12 cellular contexts compared by ENCODE assay signal in genomic region chr15:75037685-75038084, GRCh38. TPM values are rescaled to one million over a fixed set of nuclear protein-coding genes. Genes with fewer than 3 reads are reported as not detected.
DNase-seq lines count a peak whose midpoint lies in the region; ATAC-seq and TF ChIP-seq lines count a peak whose summit lies in the region.
"Had no signal": no experiment of that assay in that cellular context is flagged by ENCODE, and none has a peak within 500 bp of the region (broad histone marks: within the 10 kb centered on the region; RNA-seq: fewer than 3 reads in every experiment).

No MANE protein-coding gene starts in this region.

- H3K4me3 Mint-ChIP-seq in CD4-positive, CD25-positive, alpha-beta regulatory T cell, result peak overlapping the region in 1 of 4 donors; percentile 35
- H3K4me3 Mint-ChIP-seq in activated T-helper 17 cell treated with anti-CD3 and anti-CD28 coated beads, Interleukin-2, amount 50 U/mL, for 72 hours, result no peak overlapping the region

- H3K36me3 ChIP-seq in CD4-positive, CD25-positive, alpha-beta regulatory T cell (ENCODE audit: control insufficient read depth, insufficient read depth, low read length), result no peaks in the 10 kb centered on the region
- H3K36me3 ChIP-seq in IMR-90 (ENCODE audit: control insufficient read depth, insufficient read depth, low read length) (no peaks in the 10 kb centered on the region), adrenal gland (replicated peaks in 1 of 2) (no peaks in the 10 kb centered on the region)
- H3K36me3 ChIP-seq: SJSA1 had no signal

- in situ Hi-C loops in IMR-90 (cut with MboI; ENCODE audit: low sequenced_read_pairs), result no loop called here

- H4K5ac ChIP-seq in IMR-90 (ENCODE audit: low read depth, low read length), result no peak overlapping the region

- no peaks in the 10 kb centered on the region for H3K9me3 Mint-ChIP-seq in CD4-positive, CD25-positive, alpha-beta regulatory T cell
- H3K9me3 Mint-ChIP-seq in activated T-helper 17 cell treated with anti-CD3 and anti-CD28 coated beads, Interleukin-2, amount 50 U/mL, for 72 hours, result no peaks in the 10 kb centered on the region

- TF ChIP-seq POLR2A in IMR-90 (IDR thresholded peaks at IDR 0.05; ENCODE audit: low read depth, low read length), result no peak
- no peak for TF ChIP-seq POLR2A in adrenal gland (IDR thresholded peaks at IDR 0.05)

- peak overlapping the region; percentile 35 for H2AK9ac ChIP-seq in IMR-90 (replicated peaks; ENCODE audit: low read depth, low read length, poor library complexity)

- peaks cover 7% of the 10 kb centered on the region in 2 experiments; a peak in 3 of 4 replicates for H3K79me1 ChIP-seq in IMR-90 (ENCODE audit: low read depth in 1 of 2, low read length in 2 of 2)

- H2AFZ ChIP-seq in IMR-90 (replicated peaks; ENCODE audit: low read length, poor library complexity), result no peak overlapping the region

- H3K56ac ChIP-seq in IMR-90 (ENCODE audit: extremely low read depth, insufficient read depth, low read length), result no peak overlapping the region

- H3K27me3 Mint-ChIP-seq in CD4-positive, CD25-positive, alpha-beta regulatory T cell, result peaks cover 4% of the 10 kb centered on the region
- no peaks in the 10 kb centered on the region for H3K27me3 Mint-ChIP-seq in activated T-helper 17 cell treated with anti-CD3 and anti-CD28 coated beads, Interleukin-2, amount 50 U/mL, for 72 hours

- no peaks in the 10 kb centered on the region for H4K20me1 ChIP-seq in IMR-90 (ENCODE audit: insufficient read depth, low read length)

- CTCF ChIA-PET in IMR-90 (lab: Yijun Ruan, JAX), result interaction anchor here (2.0 kb wide), 1 partner anchor 164 kb away, joined by 5 read pairs; the partner anchor contains the start of gene C15orf39

- intact Hi-C loops in IMR-90 (cut with micrococcal nuclease), result no loop called here
- intact Hi-C loops in adrenal gland (cut with DNase I), result no loop called here

- no peaks in the 10 kb centered on the region for H3K9me3 ChIP-seq in CD4-positive, CD25-positive, alpha-beta regulatory T cell (ENCODE audit: control insufficient read depth in 2 of 2, low read length in 2 of 2)
- H3K9me3 ChIP-seq in IMR-90 (ENCODE audit: control insufficient read depth, insufficient read depth, low read length) (no peaks in the 10 kb centered on the region), adrenal gland (replicated peaks in 1 of 3) (no peaks in the 10 kb centered on the region)
- H3K9me3 ChIP-seq: SJSA1 had no signal

- no peak overlapping the region for H2BK15ac ChIP-seq in IMR-90 (ENCODE audit: low read depth, low read length)

- H2AK5ac ChIP-seq in IMR-90 (ENCODE audit: low read depth, low read length), result no peak overlapping the region

- no peak for DNase-seq in CD4-positive, CD25-positive, alpha-beta regulatory T cell
- DNase-seq in IMR-90 (no peak), iris pigment epithelial cell (ENCODE audit: low read depth) (peak; percentile 54), adrenal gland (no peak), NCI-H2081 (lab: John Stamatoyannopoulos, UW) (no peak), NCI-H187 treated with DMSO at 0.1 percent for 48 hours (lab: John Stamatoyannopoulos, UW) (no peak)
- DNase-seq: amniotic stem cell, NCI-H1048 had no signal

- H3K36me3 Mint-ChIP-seq in CD4-positive, CD25-positive, alpha-beta regulatory T cell, result peaks cover 25% of the 10 kb centered on the region
- peaks cover 35% of the 10 kb centered on the region for H3K36me3 Mint-ChIP-seq in activated T-helper 17 cell treated with anti-CD3 and anti-CD28 coated beads, Interleukin-2, amount 50 U/mL, for 72 hours (ENCODE audit: low read depth)

- H4K8ac ChIP-seq in IMR-90 (ENCODE audit: low read depth in 2 of 2, low read length in 2 of 2), result no peak overlapping the region

- H3K4me1 Mint-ChIP-seq in CD4-positive, CD25-positive, alpha-beta regulatory T cell, result peaks cover 10 to 17% (median 15%) of the 10 kb centered on the region in 4 donors
- H3K4me1 Mint-ChIP-seq in activated T-helper 17 cell treated with anti-CD3 and anti-CD28 coated beads, Interleukin-2, amount 50 U/mL, for 72 hours, result peaks cover 19% of the 10 kb centered on the region

- H3K27ac ChIP-seq in CD4-positive, CD25-positive, alpha-beta regulatory T cell (ENCODE audit: insufficient read depth, low read length, poor library complexity, severe bottlenecking), result no peak overlapping the region
- H3K27ac ChIP-seq in IMR-90 (ENCODE audit: insufficient read depth, low read length), result no peak overlapping the region
- H3K27ac ChIP-seq in adrenal gland, result no peak overlapping the region
- H3K27ac ChIP-seq: coronary artery, SJSA1 had no signal

- no peak overlapping the region for H2BK120ac ChIP-seq in IMR-90 (ENCODE audit: low read depth, low read length)

- H2BK5ac ChIP-seq in IMR-90 (ENCODE audit: low read depth, low read length, poor library complexity, severe bottlenecking), result no peak overlapping the region

- no peak overlapping the region for H3K4ac ChIP-seq in IMR-90 (ENCODE audit: low read depth, low read length)

- no peak overlapping the region for H3K23ac ChIP-seq in IMR-90 (ENCODE audit: low read depth, low read length)

- no peak overlapping the region for H3K4me3 ChIP-seq in CD4-positive, CD25-positive, alpha-beta regulatory T cell (ENCODE audit: low read depth, low read length)
- H3K4me3 ChIP-seq in IMR-90 (ENCODE audit: insufficient read depth, low read depth, low read length) (no peak overlapping the region), adrenal gland (no peak overlapping the region)
- H3K4me3 ChIP-seq: coronary artery, SJSA1 had no signal

- no peak overlapping the region for H3K18ac ChIP-seq in IMR-90 (ENCODE audit: low read depth, low read length)

- H3K27ac Mint-ChIP-seq in CD4-positive, CD25-positive, alpha-beta regulatory T cell, result peak overlapping the region; percentile 16 to 71 (median 19)
- H3K27ac Mint-ChIP-seq in activated T-helper 17 cell treated with anti-CD3 and anti-CD28 coated beads, Interleukin-2, amount 50 U/mL, for 72 hours, result peak overlapping the region; percentile 8

- ATAC-seq in CD4-positive, CD25-positive, alpha-beta regulatory T cell (ENCODE audit: low read depth in 2 of 2), result no peak
- ATAC-seq in IMR-90 (ENCODE audit: low read depth) (no peak), GM21529 (IDR thresholded peaks at IDR 0.05; ENCODE audit: unreplicated experiment) (no peak)
- peak; percentile 90 for ATAC-seq in activated T-helper 17 cell treated with anti-CD3 and anti-CD28 coated beads, Interleukin-2, amount 50 U/mL, for 72 hours (replicated peaks)

- H3K9ac ChIP-seq in IMR-90 (ENCODE audit: low read depth, low read length), result no peak overlapping the region

- POLR2A ChIA-PET in IMR-90 (lab: Charles Lee; ENCODE audit: unreplicated experiment), result interaction anchor here (0.5 to 1.5 kb wide), 2 partner anchors 128 to 164 kb away, joined by 5 read pairs; partner anchors contain the start of gene C15orf39

- no peak overlapping the region for H3K4me2 ChIP-seq in IMR-90 (ENCODE audit: low read depth, low read length)

- dilution Hi-C loops in IMR-90 (cut with HindIII; ENCODE audit: low sequenced_read_pairs, unreplicated experiment), result no loop called here

- TF ChIP-seq CTCF in IMR-90 (conservative IDR thresholded peaks at IDR 0.05; ENCODE audit: low read depth, low read length) (no peak), adrenal gland (IDR thresholded peaks at IDR 0.05) (no peak)

- BruUV-seq in IMR-90 (replicated peaks; lab: Mats Ljungman, UMichigan), result no TSS peak

- peaks cover 6% of the 10 kb centered on the region for H3K9me1 ChIP-seq in IMR-90 (ENCODE audit: insufficient read depth, low read length)

- no peak for TF ChIP-seq RAD21 in IMR-90 (IDR thresholded peaks at IDR 0.05; ENCODE audit: low read length)

- H3K27me3 ChIP-seq in CD4-positive, CD25-positive, alpha-beta regulatory T cell (ENCODE audit: control insufficient read depth, insufficient read depth, low read length), result no peaks in the 10 kb centered on the region
- H3K27me3 ChIP-seq in IMR-90 (ENCODE audit: control insufficient read depth, insufficient read depth, low read length) (no peaks in the 10 kb centered on the region), adrenal gland (no peaks in the 10 kb centered on the region)
- H3K27me3 ChIP-seq: SJSA1 had no signal

- no peak overlapping the region for H2BK20ac ChIP-seq in IMR-90 (ENCODE audit: low read depth, low read length)

- WGBS in IMR-90 (ENCODE audit: extremely low coverage in 2 of 2, insufficient read length in 1 of 2), 2 experiments, result 79% methylated on average over 5 of the region's 6 CpGs; no CpG with 5 or more reads in 1 of the 2 experiments
- WGBS in adrenal gland, 4 donors, result 82 to 85% (median 83%) methylated on average over 6 of the region's 6 CpGs

- no peak overlapping the region for H4K91ac ChIP-seq in IMR-90 (ENCODE audit: insufficient read depth, low read depth, low read length)

- H3K4me1 ChIP-seq in CD4-positive, CD25-positive, alpha-beta regulatory T cell (ENCODE audit: control insufficient read depth, insufficient read depth, low read length, poor library complexity, severe bottlenecking), result peaks cover 2% of the 10 kb centered on the region
- H3K4me1 ChIP-seq in IMR-90 (ENCODE audit: control insufficient read depth, insufficient read depth, low read length) (peaks cover 2% of the 10 kb centered on the region), adrenal gland (replicated peaks in 1 of 2) (peaks cover 7 to 23% of the 10 kb centered on the region in 2 donors)

- no peak overlapping the region for H3K14ac ChIP-seq in IMR-90 (replicated peaks; ENCODE audit: low read depth, low read length)

RNA-seq across cellular contexts. Expression of gene PPCDC, which starts 14.3 kb away (rescaled TPM):
- 11.0 TPM for total RNA-seq in CD4-positive, CD25-positive, alpha-beta regulatory T cell
- 10 to 100 TPM; 12.3 to 15.5 (median 12.8) TPM for polyA plus RNA-seq in CD4-positive, CD25-positive, alpha-beta regulatory T cell
- 5.6 and 13.3 TPM in 2 replicates for total RNA-seq in IMR-90 (2012; rRNA removed)
- polyA plus RNA-seq in IMR-90 (2012; rRNA removed), result 16.3 and 17.1 TPM in 2 replicates
- polyA plus RNA-seq in IMR-90 (2012; cell fraction: cytosol; rRNA removed), result 11.2 and 24.4 TPM in 2 replicates
- 14.8 and 25.5 TPM in 2 replicates for polyA plus RNA-seq in IMR-90 (2012; cell fraction: nucleus; rRNA removed; ENCODE audit: low replicate concordance)
- 10 to 100 TPM; 24.2 to 27.5 TPM for total RNA-seq in activated T-helper 17 cell treated with anti-CD3 and anti-CD28 coated beads, Interleukin-2, amount 50 U/mL, for 72 hours
- total RNA-seq in adrenal gland, result 10 to 100 TPM; 19.4 to 36.4 (median 24.7) TPM
- polyA plus RNA-seq in adrenal gland, result 10 to 100 TPM; 17.4 to 35.2 (median 31.8) TPM

RNA-seq across cellular contexts. Expression of gene SCAMP5, which starts 42.3 kb away (rescaled TPM):
- 1.3 TPM for total RNA-seq in CD4-positive, CD25-positive, alpha-beta regulatory T cell
- under 1 TPM in 2 of 4 donors, not detected in 2; 0.20 to 0.25 TPM for polyA plus RNA-seq in CD4-positive, CD25-positive, alpha-beta regulatory T cell
- 0.36 and 0.56 TPM in 2 replicates for total RNA-seq in IMR-90 (2012; rRNA removed)
- polyA plus RNA-seq in IMR-90 (2012; rRNA removed), result 1.6 and 1.7 TPM in 2 replicates
- 0.64 and 1.7 TPM in 2 replicates for polyA plus RNA-seq in IMR-90 (2012; cell fraction: cytosol; rRNA removed)
- 5.1 and 5.5 TPM in 2 replicates for polyA plus RNA-seq in IMR-90 (2012; cell fraction: nucleus; rRNA removed; ENCODE audit: low replicate concordance)
- total RNA-seq in activated T-helper 17 cell treated with anti-CD3 and anti-CD28 coated beads, Interleukin-2, amount 50 U/mL, for 72 hours, result 1 to 10 TPM; 5.1 to 5.3 TPM
- 10 to 100 TPM; 12.9 to 47.2 (median 29.1) TPM for total RNA-seq in adrenal gland
- 10 to 100 TPM; 10.2 to 22.0 (median 19.7) TPM for polyA plus RNA-seq in adrenal gland
